Comparison of ENCODE assay signal across 8 cellular contexts in the genomic region with DNA sequence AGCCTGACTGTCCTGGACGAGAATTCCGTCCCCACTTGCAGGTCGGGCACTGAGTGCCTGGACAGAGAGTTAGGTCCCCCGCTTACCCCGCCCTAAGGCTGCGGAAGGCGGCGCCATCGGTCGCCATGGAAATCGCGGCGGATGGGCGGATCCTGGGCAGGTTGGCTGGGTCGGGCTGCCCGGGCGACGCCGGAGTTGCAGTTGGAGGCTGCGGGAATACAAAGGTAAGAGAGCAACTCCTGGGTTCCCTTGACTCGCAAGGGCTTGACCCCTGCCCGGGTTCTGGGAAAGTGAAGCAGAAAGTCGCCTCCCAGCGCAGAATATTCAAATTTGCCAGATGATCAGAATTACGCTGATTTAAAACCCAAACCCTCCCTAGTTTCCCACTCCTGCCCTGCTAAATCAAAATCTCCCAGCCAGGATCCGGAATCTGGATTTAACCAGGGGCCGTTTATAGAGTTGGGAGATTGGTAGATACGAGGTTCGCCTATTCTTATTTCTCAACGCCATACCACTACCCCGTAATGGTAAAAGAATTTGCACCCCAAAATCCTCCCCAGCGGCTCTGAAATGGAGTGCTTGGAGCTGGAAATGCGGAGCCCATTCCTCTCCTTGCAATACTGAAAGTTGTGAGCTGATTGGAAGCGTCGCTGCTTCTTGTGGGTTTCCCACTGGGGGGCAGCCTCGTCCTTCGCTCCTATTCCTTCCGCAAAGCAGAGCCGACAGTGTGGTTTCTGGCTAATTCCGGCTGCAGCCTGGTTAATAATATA.
DNase-seq lines count a peak whose midpoint lies in the region; ATAC-seq and TF ChIP-seq lines count a peak whose summit lies in the region.

No MANE protein-coding gene starts in this region.

- no peaks in the 10 kb centered on the region for H3K9me1 ChIP-seq in IMR-90 (ENCODE audit: insufficient read depth, low read length)

- POLR2A ChIA-PET in IMR-90 (lab: Charles Lee; ENCODE audit: unreplicated experiment): no interaction called here
- POLR2A ChIA-PET in PC-9 (lab: Charles Lee; ENCODE audit: unreplicated experiment): interaction anchor here (0.5 to 0.6 kb wide), 2 partner anchors 332 to 1377 kb away, joined by 4 to 8 read pairs; no protein-coding TSS in a partner anchor

- no peak overlapping the region for H3K18ac ChIP-seq in IMR-90 (ENCODE audit: low read depth, low read length)

- no peak overlapping the region for H2BK5ac ChIP-seq in IMR-90 (ENCODE audit: low read depth, low read length, poor library complexity, severe bottlenecking)

- H3K4me3 ChIP-seq in IMR-90 (ENCODE audit: insufficient read depth, low read depth, low read length): peak overlapping the region; percentile 54
- H3K4me3 ChIP-seq in PC-9: peak overlapping the region; percentile 61
- H3K4me3 ChIP-seq in skeletal muscle tissue (ENCODE audit: low read length in 3 of 3): peak overlapping the region; percentile 76 to 89 (median 83)

- H4K91ac ChIP-seq in IMR-90 (ENCODE audit: insufficient read depth, low read depth, low read length): no peak overlapping the region

- WGBS in IMR-90 (ENCODE audit: extremely low coverage in 2 of 2, insufficient read length in 1 of 2), 2 experiments: 0% methylated on average over 3 of the region's 40 CpGs; no CpG with 5 or more reads in 1 of the 2 experiments

- H4K20me1 ChIP-seq in IMR-90 (ENCODE audit: insufficient read depth, low read length) (no peaks in the 10 kb centered on the region), PC-9 (ENCODE audit: insufficient read depth) (no peaks in the 10 kb centered on the region)

- H3K4me1 ChIP-seq in IMR-90 (ENCODE audit: control insufficient read depth, insufficient read depth, low read length) (no peaks in the 10 kb centered on the region), PC-9 (replicated peaks; ENCODE audit: insufficient read depth) (peaks cover 25% of the 10 kb centered on the region), skeletal muscle tissue (ENCODE audit: control insufficient read depth in 3 of 3, insufficient read depth in 3 of 3, low read length in 3 of 3) (peaks cover 4 to 9% (median 8%) of the 10 kb centered on the region in 3 donors)

- no peak overlapping the region for H2AK9ac ChIP-seq in IMR-90 (replicated peaks; ENCODE audit: low read depth, low read length, poor library complexity)

- H2AFZ ChIP-seq in IMR-90 (replicated peaks; ENCODE audit: low read length, poor library complexity) (peak overlapping the region; percentile 7), PC-9 (peak overlapping the region; percentile 84)

- CTCF ChIA-PET in IMR-90 (lab: Yijun Ruan, JAX) (interaction anchor here (1.0 to 1.2 kb wide), 5 partner anchors 12 to 674 kb away, joined by 3 to 5 read pairs (median 4); no protein-coding TSS in a partner anchor), PC-9 (lab: Charles Lee) (interaction anchor here (0.8 kb wide), 1 partner anchor 325 kb away, joined by 4 read pairs; no protein-coding TSS in a partner anchor)

- no peak overlapping the region for H2BK120ac ChIP-seq in IMR-90 (ENCODE audit: low read depth, low read length)

- no peak overlapping the region for H2BK15ac ChIP-seq in IMR-90 (ENCODE audit: low read depth, low read length)

- H3K9me2 ChIP-seq in PC-9 (ENCODE audit: insufficient read depth): no peaks in the 10 kb centered on the region

- no peak for TF ChIP-seq POLR2A in IMR-90 (IDR thresholded peaks at IDR 0.05; ENCODE audit: low read depth, low read length)

- H3K79me1 ChIP-seq in IMR-90 (ENCODE audit: low read depth in 1 of 2, low read length in 2 of 2): no peaks in the 10 kb centered on the region

- H3K14ac ChIP-seq in IMR-90 (replicated peaks; ENCODE audit: low read depth, low read length): no peak overlapping the region

- H3K9me3 ChIP-seq in IMR-90 (ENCODE audit: control insufficient read depth, insufficient read depth, low read length) (no peaks in the 10 kb centered on the region; the same call in none of the 2 replicates), PC-9 (ENCODE audit: insufficient read depth, low read depth) (no peaks in the 10 kb centered on the region; the same call in 1 of the 2 replicates), skeletal muscle tissue (ENCODE audit: control insufficient read depth in 3 of 3, low read length in 3 of 3) (no peaks in the 10 kb centered on the region)

- peak; percentile 52 for TF ChIP-seq RAD21 in IMR-90 (IDR thresholded peaks at IDR 0.05; ENCODE audit: low read length)

- H3K56ac ChIP-seq in IMR-90 (ENCODE audit: extremely low read depth, insufficient read depth, low read length): no peak overlapping the region

- intact Hi-C loops in IMR-90 (cut with micrococcal nuclease): loop anchor here (2.0 to 5.0 kb wide), 2 partner anchors 325 to 428 kb away; no protein-coding TSS in a partner anchor
- intact Hi-C loops in PC-9 (cut with micrococcal nuclease; ENCODE audit: unreplicated experiment): no loop called here

- dilution Hi-C loops in IMR-90 (cut with HindIII; ENCODE audit: low sequenced_read_pairs, unreplicated experiment): no loop called here

- H3K27me3 ChIP-seq in IMR-90 (ENCODE audit: control insufficient read depth, insufficient read depth, low read length): no peaks in the 10 kb centered on the region
- H3K27me3 ChIP-seq in PC-9 (ENCODE audit: insufficient read depth, low read depth): no peaks in the 10 kb centered on the region
- H3K27me3 ChIP-seq in skeletal muscle tissue (ENCODE audit: control insufficient read depth in 3 of 3, insufficient read depth in 3 of 3, low read length in 3 of 3): no peaks in the 10 kb centered on the region

- peak; percentile 80 for DNase-seq in AG08396 (ENCODE audit: low spot score)
- DNase-seq in GM13976 (ENCODE audit: low spot score): peak; percentile 28
- peak; percentile 46 for DNase-seq in IMR-90
- DNase-seq in PC-9: peak in 1 of 2 experiments; percentile 61
- DNase-seq in dermis blood vessel endothelial cell: peak; percentile 90
- DNase-seq in kidney glomerular epithelial cell (lab: John Stamatoyannopoulos, UW): peak; percentile 86

- TF ChIP-seq CTCF in GM13976 (IDR thresholded peaks at IDR 0.05; ENCODE audit: borderline replicate concordance, control extremely low read depth, extremely low read depth, insufficient read depth, missing control alignments) (no peak), IMR-90 (conservative IDR thresholded peaks at IDR 0.05; ENCODE audit: low read depth, low read length) (peak; percentile 54), PC-9 (conservative IDR thresholded peaks at IDR 0.05) (no peak)

- no peak overlapping the region for H3K4ac ChIP-seq in IMR-90 (ENCODE audit: low read depth, low read length)

- no peak overlapping the region for H2BK20ac ChIP-seq in IMR-90 (ENCODE audit: low read depth, low read length)

- H3K79me2 ChIP-seq in PC-9 (ENCODE audit: low read depth): no peaks in the 10 kb centered on the region

- H3K27ac ChIP-seq in IMR-90 (ENCODE audit: insufficient read depth, low read length) (no peak overlapping the region), PC-9 (no peak overlapping the region), skeletal muscle tissue (ENCODE audit: low read depth, low read length) (peak overlapping the region; percentile 44)

- H3K4me2 ChIP-seq in IMR-90 (ENCODE audit: low read depth, low read length): peak overlapping the region; percentile 67
- H3K4me2 ChIP-seq in PC-9: peak overlapping the region; percentile 80

- in situ Hi-C loops in GM13976 (cut with MboI; ENCODE audit: low sequenced_read_pairs, unreplicated experiment) (no loop called here), IMR-90 (cut with MboI; ENCODE audit: low sequenced_read_pairs) (no loop called here)

- ATAC-seq in IMR-90 (ENCODE audit: low read depth) (peak; percentile 93), GM18858 (IDR thresholded peaks at IDR 0.05; ENCODE audit: unreplicated experiment) (no peak)

- BruUV-seq in IMR-90 (replicated peaks; lab: Mats Ljungman, UMichigan): no TSS peak
- BruUV-seq in PC-9 (replicated peaks; lab: Mats Ljungman, UMichigan): TSS peak; percentile 59

- H3K36me3 ChIP-seq in IMR-90 (ENCODE audit: control insufficient read depth, insufficient read depth, low read length) (no peaks in the 10 kb centered on the region), PC-9 (ENCODE audit: low read depth) (no peaks in the 10 kb centered on the region), skeletal muscle tissue (ENCODE audit: control insufficient read depth in 3 of 3, insufficient read depth in 3 of 3, low read length in 3 of 3) (no peaks in the 10 kb centered on the region)

- no peak overlapping the region for H4K8ac ChIP-seq in IMR-90 (ENCODE audit: low read depth in 2 of 2, low read length in 2 of 2)

- peaks cover 13% of the 10 kb centered on the region for H3F3A ChIP-seq in PC-9 (ENCODE audit: insufficient read depth, low read depth)

- H3K9ac ChIP-seq in IMR-90 (ENCODE audit: low read depth, low read length) (peak overlapping the region; percentile 32; the same call in 1 of the 2 replicates), skeletal muscle tissue (ENCODE audit: low read depth in 1 of 3, low read length in 3 of 3) (peak overlapping the region; percentile 70 to 80 (median 79))

- H2AK5ac ChIP-seq in IMR-90 (ENCODE audit: low read depth, low read length): no peak overlapping the region

- H3K23ac ChIP-seq in IMR-90 (ENCODE audit: low read depth, low read length): no peak overlapping the region

- H4K5ac ChIP-seq in IMR-90 (ENCODE audit: low read depth, low read length): no peak overlapping the region

TF ChIP-seq in IMR-90, 13 proteins besides CTCF, POLR2A, EP300 and RAD21 (continues in another document):
- peak; percentile 22; the same call in 1 of the 2 replicates for TF ChIP-seq SMC3 (IDR thresholded peaks at IDR 0.05; ENCODE audit: low read depth, low read length)
- TF ChIP-seq, protein P1, sequence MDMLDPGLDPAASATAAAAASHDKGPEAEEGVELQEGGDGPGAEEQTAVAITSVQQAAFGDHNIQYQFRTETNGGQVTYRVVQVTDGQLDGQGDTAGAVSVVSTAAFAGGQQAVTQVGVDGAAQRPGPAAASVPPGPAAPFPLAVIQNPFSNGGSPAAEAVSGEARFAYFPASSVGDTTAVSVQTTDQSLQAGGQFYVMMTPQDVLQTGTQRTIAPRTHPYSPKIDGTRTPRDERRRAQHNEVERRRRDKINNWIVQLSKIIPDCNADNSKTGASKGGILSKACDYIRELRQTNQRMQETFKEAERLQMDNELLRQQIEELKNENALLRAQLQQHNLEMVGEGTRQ (IDR thresholded peaks at IDR 0.05; ENCODE audit: low read depth, low read length): no peak
- TF ChIP-seq FOS (IDR thresholded peaks at IDR 0.05; ENCODE audit: low read depth, low read length): no peak
- TF ChIP-seq RCOR1 (IDR thresholded peaks at IDR 0.05; ENCODE audit: insufficient replicate concordance, low read length): no peak
- no peak for TF ChIP-seq MAFK (IDR thresholded peaks at IDR 0.05; ENCODE audit: low read depth, low read length)
